In the genomic region with DNA sequence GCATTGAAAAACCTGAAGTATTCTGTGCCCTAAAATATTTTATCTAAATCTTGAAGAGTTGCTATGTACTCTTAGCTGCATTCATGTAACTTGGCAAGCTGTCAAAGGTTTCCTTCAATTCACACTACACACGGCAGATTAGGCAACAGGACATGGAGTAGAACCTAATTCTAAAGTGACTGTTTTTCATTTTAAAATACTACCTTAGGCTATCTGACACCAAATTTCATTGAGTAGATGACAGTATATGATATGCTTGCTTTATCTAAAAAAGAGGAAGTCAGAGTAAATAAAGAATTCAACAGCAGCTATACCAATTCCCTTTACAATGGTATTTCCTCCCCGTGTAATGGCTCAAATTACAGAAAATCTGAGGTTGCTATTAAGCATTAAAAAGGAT, we compare ENCODE assay signal across 1 cellular context.
A peak's percentile ranks its signal among the peaks of the same experiment; 100 is the strongest.
TF ChIP-seq lines count a peak whose summit lies in the region.

No MANE protein-coding gene starts in this region.

TF ChIP-seq in K562, 482 proteins besides CTCF, POLR2A, EP300 and RAD21 (continued from another document):
- TF ChIP-seq, protein P1, sequence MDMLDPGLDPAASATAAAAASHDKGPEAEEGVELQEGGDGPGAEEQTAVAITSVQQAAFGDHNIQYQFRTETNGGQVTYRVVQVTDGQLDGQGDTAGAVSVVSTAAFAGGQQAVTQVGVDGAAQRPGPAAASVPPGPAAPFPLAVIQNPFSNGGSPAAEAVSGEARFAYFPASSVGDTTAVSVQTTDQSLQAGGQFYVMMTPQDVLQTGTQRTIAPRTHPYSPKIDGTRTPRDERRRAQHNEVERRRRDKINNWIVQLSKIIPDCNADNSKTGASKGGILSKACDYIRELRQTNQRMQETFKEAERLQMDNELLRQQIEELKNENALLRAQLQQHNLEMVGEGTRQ (CRISPR knock-in tag; IDR thresholded peaks at IDR 0.05), result no peak
- TF ChIP-seq SRSF9 (IDR thresholded peaks at IDR 0.05; ENCODE audit: borderline replicate concordance, low read depth, low read length) (no peak), NR2C2 (CRISPR knock-in tag; IDR thresholded peaks at IDR 0.05) (no peak), NR2C2 (tag; IDR thresholded peaks at IDR 0.05) (no peak), SPI1 (IDR thresholded peaks at IDR 0.05; ENCODE audit: borderline replicate concordance, low read depth, low read length) (peak; percentile 77), ZFX (CRISPR knock-in tag; IDR thresholded peaks at IDR 0.05) (no peak), FOXA3 (CRISPR knock-in tag; conservative IDR thresholded peaks at IDR 0.05 in 1 of 2, IDR thresholded peaks at IDR 0.05 in 1 of 2) (peak in 1 of 2 experiments; percentile 76; a peak in 2 of 4 replicates), PBX2 (CRISPR knock-in tag; IDR thresholded peaks at IDR 0.05; ENCODE audit: low read depth) (no peak), PBX2 (tag; conservative IDR thresholded peaks at IDR 0.05; ENCODE audit: low read depth) (peak; percentile 45; the same call in 1 of the 2 replicates), FOXJ2 (tag; IDR thresholded peaks at IDR 0.05) (peak; percentile 52; the same call in 1 of the 2 replicates), MEIS2 (IDR thresholded peaks at IDR 0.05; ENCODE audit: partially characterized antibody) (peak; percentile 21)
- TF ChIP-seq, protein P2, sequence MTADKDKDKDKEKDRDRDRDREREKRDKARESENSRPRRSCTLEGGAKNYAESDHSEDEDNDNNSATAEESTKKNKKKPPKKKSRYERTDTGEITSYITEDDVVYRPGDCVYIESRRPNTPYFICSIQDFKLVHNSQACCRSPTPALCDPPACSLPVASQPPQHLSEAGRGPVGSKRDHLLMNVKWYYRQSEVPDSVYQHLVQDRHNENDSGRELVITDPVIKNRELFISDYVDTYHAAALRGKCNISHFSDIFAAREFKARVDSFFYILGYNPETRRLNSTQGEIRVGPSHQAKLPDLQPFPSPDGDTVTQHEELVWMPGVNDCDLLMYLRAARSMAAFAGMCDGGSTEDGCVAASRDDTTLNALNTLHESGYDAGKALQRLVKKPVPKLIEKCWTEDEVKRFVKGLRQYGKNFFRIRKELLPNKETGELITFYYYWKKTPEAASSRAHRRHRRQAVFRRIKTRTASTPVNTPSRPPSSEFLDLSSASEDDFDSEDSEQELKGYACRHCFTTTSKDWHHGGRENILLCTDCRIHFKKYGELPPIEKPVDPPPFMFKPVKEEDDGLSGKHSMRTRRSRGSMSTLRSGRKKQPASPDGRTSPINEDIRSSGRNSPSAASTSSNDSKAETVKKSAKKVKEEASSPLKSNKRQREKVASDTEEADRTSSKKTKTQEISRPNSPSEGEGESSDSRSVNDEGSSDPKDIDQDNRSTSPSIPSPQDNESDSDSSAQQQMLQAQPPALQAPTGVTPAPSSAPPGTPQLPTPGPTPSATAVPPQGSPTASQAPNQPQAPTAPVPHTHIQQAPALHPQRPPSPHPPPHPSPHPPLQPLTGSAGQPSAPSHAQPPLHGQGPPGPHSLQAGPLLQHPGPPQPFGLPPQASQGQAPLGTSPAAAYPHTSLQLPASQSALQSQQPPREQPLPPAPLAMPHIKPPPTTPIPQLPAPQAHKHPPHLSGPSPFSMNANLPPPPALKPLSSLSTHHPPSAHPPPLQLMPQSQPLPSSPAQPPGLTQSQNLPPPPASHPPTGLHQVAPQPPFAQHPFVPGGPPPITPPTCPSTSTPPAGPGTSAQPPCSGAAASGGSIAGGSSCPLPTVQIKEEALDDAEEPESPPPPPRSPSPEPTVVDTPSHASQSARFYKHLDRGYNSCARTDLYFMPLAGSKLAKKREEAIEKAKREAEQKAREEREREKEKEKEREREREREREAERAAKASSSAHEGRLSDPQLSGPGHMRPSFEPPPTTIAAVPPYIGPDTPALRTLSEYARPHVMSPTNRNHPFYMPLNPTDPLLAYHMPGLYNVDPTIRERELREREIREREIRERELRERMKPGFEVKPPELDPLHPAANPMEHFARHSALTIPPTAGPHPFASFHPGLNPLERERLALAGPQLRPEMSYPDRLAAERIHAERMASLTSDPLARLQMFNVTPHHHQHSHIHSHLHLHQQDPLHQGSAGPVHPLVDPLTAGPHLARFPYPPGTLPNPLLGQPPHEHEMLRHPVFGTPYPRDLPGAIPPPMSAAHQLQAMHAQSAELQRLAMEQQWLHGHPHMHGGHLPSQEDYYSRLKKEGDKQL (CRISPR knock-in tag; IDR thresholded peaks at IDR 0.05; ENCODE audit: borderline replicate concordance), result no peak
- TF ChIP-seq, protein P3, sequence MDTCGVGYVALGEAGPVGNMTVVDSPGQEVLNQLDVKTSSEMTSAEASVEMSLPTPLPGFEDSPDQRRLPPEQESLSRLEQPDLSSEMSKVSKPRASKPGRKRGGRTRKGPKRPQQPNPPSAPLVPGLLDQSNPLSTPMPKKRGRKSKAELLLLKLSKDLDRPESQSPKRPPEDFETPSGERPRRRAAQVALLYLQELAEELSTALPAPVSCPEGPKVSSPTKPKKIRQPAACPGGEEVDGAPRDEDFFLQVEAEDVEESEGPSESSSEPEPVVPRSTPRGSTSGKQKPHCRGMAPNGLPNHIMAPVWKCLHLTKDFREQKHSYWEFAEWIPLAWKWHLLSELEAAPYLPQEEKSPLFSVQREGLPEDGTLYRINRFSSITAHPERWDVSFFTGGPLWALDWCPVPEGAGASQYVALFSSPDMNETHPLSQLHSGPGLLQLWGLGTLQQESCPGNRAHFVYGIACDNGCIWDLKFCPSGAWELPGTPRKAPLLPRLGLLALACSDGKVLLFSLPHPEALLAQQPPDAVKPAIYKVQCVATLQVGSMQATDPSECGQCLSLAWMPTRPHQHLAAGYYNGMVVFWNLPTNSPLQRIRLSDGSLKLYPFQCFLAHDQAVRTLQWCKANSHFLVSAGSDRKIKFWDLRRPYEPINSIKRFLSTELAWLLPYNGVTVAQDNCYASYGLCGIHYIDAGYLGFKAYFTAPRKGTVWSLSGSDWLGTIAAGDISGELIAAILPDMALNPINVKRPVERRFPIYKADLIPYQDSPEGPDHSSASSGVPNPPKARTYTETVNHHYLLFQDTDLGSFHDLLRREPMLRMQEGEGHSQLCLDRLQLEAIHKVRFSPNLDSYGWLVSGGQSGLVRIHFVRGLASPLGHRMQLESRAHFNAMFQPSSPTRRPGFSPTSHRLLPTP (IDR thresholded peaks at IDR 0.05; ENCODE audit: borderline replicate concordance, extremely low read depth, insufficient read length), result no peak
- TF ChIP-seq, protein P4, sequence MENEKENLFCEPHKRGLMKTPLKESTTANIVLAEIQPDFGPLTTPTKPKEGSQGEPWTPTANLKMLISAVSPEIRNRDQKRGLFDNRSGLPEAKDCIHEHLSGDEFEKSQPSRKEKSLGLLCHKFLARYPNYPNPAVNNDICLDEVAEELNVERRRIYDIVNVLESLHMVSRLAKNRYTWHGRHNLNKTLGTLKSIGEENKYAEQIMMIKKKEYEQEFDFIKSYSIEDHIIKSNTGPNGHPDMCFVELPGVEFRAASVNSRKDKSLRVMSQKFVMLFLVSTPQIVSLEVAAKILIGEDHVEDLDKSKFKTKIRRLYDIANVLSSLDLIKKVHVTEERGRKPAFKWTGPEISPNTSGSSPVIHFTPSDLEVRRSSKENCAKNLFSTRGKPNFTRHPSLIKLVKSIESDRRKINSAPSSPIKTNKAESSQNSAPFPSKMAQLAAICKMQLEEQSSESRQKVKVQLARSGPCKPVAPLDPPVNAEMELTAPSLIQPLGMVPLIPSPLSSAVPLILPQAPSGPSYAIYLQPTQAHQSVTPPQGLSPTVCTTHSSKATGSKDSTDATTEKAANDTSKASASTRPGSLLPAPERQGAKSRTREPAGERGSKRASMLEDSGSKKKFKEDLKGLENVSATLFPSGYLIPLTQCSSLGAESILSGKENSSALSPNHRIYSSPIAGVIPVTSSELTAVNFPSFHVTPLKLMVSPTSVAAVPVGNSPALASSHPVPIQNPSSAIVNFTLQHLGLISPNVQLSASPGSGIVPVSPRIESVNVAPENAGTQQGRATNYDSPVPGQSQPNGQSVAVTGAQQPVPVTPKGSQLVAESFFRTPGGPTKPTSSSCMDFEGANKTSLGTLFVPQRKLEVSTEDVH (IDR thresholded peaks at IDR 0.05; ENCODE audit: low read depth, partially characterized antibody), result no peak
